Comparison of ENCODE assay signal across 1 cellular context in genomic region chr6:79842382-79843040, GRCh38.
TF ChIP-seq lines count a peak whose summit lies in the region.

No MANE protein-coding gene starts in this region.

TF ChIP-seq in GM23338, 12 proteins besides CTCF, POLR2A, EP300 and RAD21 (continued from another document):
- no peak for TF ChIP-seq ZNF462 (CRISPR knock-in tag; IDR thresholded peaks at IDR 0.05)
- TF ChIP-seq ZNF331 (CRISPR knock-in tag; IDR thresholded peaks at IDR 0.05; ENCODE audit: low read depth) = no peak
- TF ChIP-seq NANOG (IDR thresholded peaks at IDR 0.05; ENCODE audit: borderline replicate concordance) = no peak
- TF ChIP-seq CREB1 (CRISPR knock-in tag; IDR thresholded peaks at IDR 0.05; ENCODE audit: low read depth) = no peak
TF ChIP-seq in GM23338: peak in this region for 0.
